ENCODE assay signal across 8 cellular contexts in the genomic region with DNA sequence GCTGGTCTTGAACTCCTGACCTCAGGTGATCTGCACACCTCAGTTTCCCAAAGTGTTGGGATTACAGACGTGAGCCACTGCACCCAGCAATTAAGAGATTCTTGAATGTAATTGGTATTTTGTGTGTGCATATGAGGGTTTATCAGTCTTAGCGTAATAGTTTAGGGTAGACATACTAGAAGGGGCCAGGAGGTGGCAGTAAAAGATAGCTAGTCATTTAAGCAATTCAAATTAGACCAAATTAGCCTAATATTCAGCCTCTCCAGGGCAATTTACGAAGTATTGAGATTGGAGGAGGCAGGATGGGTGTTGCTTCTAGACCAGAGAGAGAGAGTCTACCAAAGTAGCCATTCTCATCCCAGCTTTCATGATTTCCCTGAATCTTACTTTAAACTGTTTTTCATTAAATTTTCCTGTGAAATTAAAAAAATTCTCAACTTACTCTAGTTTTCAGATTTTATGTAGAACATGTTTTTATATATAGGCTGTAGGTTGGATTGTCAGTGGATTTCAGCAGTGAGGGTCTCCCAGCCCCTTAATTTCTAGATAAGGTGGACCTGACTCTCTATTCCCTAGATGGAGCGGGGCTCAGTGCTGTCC.
DNase-seq lines count a peak whose midpoint lies in the region; ATAC-seq and TF ChIP-seq lines count a peak whose summit lies in the region.

No MANE protein-coding gene starts in this region.

- CTCF ChIA-PET in activated CD4-positive, alpha-beta T cell treated with anti-CD3 and anti-CD28 coated beads, Interleukin-2, amount 10 ng/mL, durations not matched to agents 7 days and 5 days (lab: Charles Lee) = interaction anchor here (0.6 to 2.1 kb wide), 5 partner anchors 9 to 1055 kb away, joined by 3 to 14 read pairs (median 3); partner anchors contain the start of gene KCNH1

- peak in 2 of 3 donors; percentile 10 to 55 for DNase-seq in CD4-positive, CD25-positive, alpha-beta regulatory T cell
- DNase-seq in NCI-H2171 treated with DMSO at 0.1 percent for 48 hours (lab: John Stamatoyannopoulos, UW) (peak; percentile 71), right atrium auricular region (ENCODE audit: low spot score) (no peak), stromal cell of bone marrow (ENCODE audit: low read depth) (peak; percentile 33)
- DNase-seq in activated CD4-positive, alpha-beta T cell treated with anti-CD3 and anti-CD28 coated beads, Interleukin-2, amount 10 ng/mL, durations not matched to agents 7 days and 5 days = peak; percentile 29

- H3K27ac Mint-ChIP-seq in CD4-positive, CD25-positive, alpha-beta regulatory T cell = no peak overlapping the region
- H3K27ac Mint-ChIP-seq in activated CD4-positive, alpha-beta T cell treated with anti-CD3 and anti-CD28 coated beads, Interleukin-2, amount 10 ng/mL, durations not matched to agents 7 days and 5 days = no peak overlapping the region

- no peaks in the 10 kb centered on the region for H3K36me3 ChIP-seq in CD4-positive, CD25-positive, alpha-beta regulatory T cell (ENCODE audit: control insufficient read depth, insufficient read depth, low read length)
- no peaks in the 10 kb centered on the region for H3K36me3 ChIP-seq in right atrium auricular region

- H3K27me3 Mint-ChIP-seq in CD4-positive, CD25-positive, alpha-beta regulatory T cell = peaks cover 17% of the 10 kb centered on the region
- H3K27me3 Mint-ChIP-seq in activated CD4-positive, alpha-beta T cell treated with anti-CD3 and anti-CD28 coated beads, Interleukin-2, amount 10 ng/mL, durations not matched to agents 7 days and 5 days = peaks cover 9% of the 10 kb centered on the region

- ATAC-seq in CD4-positive, CD25-positive, alpha-beta regulatory T cell (ENCODE audit: low read depth in 2 of 2) = no peak
- ATAC-seq in GM19351 (IDR thresholded peaks at IDR 0.05; ENCODE audit: unreplicated experiment) (peak; percentile 54), HG03045 (IDR thresholded peaks at IDR 0.05; ENCODE audit: unreplicated experiment) (no peak), GM18511 (IDR thresholded peaks at IDR 0.05; ENCODE audit: unreplicated experiment) (no peak)

- POLR2A ChIA-PET in activated CD4-positive, alpha-beta T cell treated with anti-CD3 and anti-CD28 coated beads, Interleukin-2, amount 10 ng/mL, durations not matched to agents 7 days and 5 days (lab: Charles Lee) = no interaction called here

- H3K4me1 Mint-ChIP-seq in CD4-positive, CD25-positive, alpha-beta regulatory T cell = peaks cover 8 to 11% (median 10%) of the 10 kb centered on the region in 4 donors
- H3K4me1 Mint-ChIP-seq in activated CD4-positive, alpha-beta T cell treated with anti-CD3 and anti-CD28 coated beads, Interleukin-2, amount 10 ng/mL, durations not matched to agents 7 days and 5 days = peaks cover 20% of the 10 kb centered on the region

- H3K4me3 Mint-ChIP-seq in CD4-positive, CD25-positive, alpha-beta regulatory T cell = no peak overlapping the region
- H3K4me3 Mint-ChIP-seq in activated CD4-positive, alpha-beta T cell treated with anti-CD3 and anti-CD28 coated beads, Interleukin-2, amount 10 ng/mL, durations not matched to agents 7 days and 5 days = no peak overlapping the region

- H3K4me1 ChIP-seq in CD4-positive, CD25-positive, alpha-beta regulatory T cell (ENCODE audit: control insufficient read depth, insufficient read depth, low read length, poor library complexity, severe bottlenecking) = no peaks in the 10 kb centered on the region
- no peaks in the 10 kb centered on the region for H3K4me1 ChIP-seq in right atrium auricular region

- no peaks in the 10 kb centered on the region for H3K36me3 Mint-ChIP-seq in CD4-positive, CD25-positive, alpha-beta regulatory T cell
- no peaks in the 10 kb centered on the region for H3K36me3 Mint-ChIP-seq in activated CD4-positive, alpha-beta T cell treated with anti-CD3 and anti-CD28 coated beads, Interleukin-2, amount 10 ng/mL, durations not matched to agents 7 days and 5 days (ENCODE audit: low read depth)

- no peak overlapping the region for H3K4me3 ChIP-seq in CD4-positive, CD25-positive, alpha-beta regulatory T cell (ENCODE audit: low read depth, low read length)
- no peak overlapping the region for H3K4me3 ChIP-seq in right atrium auricular region

- H3K27me3 ChIP-seq in CD4-positive, CD25-positive, alpha-beta regulatory T cell (ENCODE audit: control insufficient read depth, insufficient read depth, low read length) = no peaks in the 10 kb centered on the region
- no peaks in the 10 kb centered on the region for H3K27me3 ChIP-seq in right atrium auricular region

- H3K9me3 Mint-ChIP-seq in CD4-positive, CD25-positive, alpha-beta regulatory T cell = peaks cover 0 to 1% (median 0%) of the 10 kb centered on the region in 7 donors
- no peaks in the 10 kb centered on the region for H3K9me3 Mint-ChIP-seq in activated CD4-positive, alpha-beta T cell treated with anti-CD3 and anti-CD28 coated beads, Interleukin-2, amount 10 ng/mL, durations not matched to agents 7 days and 5 days

- no peak overlapping the region for H3K27ac ChIP-seq in CD4-positive, CD25-positive, alpha-beta regulatory T cell (ENCODE audit: insufficient read depth, low read length, poor library complexity, severe bottlenecking)
- H3K27ac ChIP-seq in right atrium auricular region = no peak overlapping the region

- TF ChIP-seq CTCF in right atrium auricular region (IDR thresholded peaks at IDR 0.05) = peak; percentile 27 to 67

- no peaks in the 10 kb centered on the region for H3K9me3 ChIP-seq in CD4-positive, CD25-positive, alpha-beta regulatory T cell (ENCODE audit: control insufficient read depth in 2 of 2, low read length in 2 of 2)
- H3K9me3 ChIP-seq in right atrium auricular region = no peaks in the 10 kb centered on the region
